Comparison of ENCODE assay signal across 13 cellular contexts in genomic region chr15:85606721-85607120, GRCh38.
A peak's percentile ranks its signal among the peaks of the same experiment; 100 is the strongest.
DNase-seq lines count a peak whose midpoint lies in the region; ATAC-seq lines count a peak whose summit lies in the region.
"Had no signal": no experiment of that assay in that cellular context is flagged by ENCODE, and none has a peak within 500 bp of the region (broad histone marks: within the 10 kb centered on the region; RNA-seq: fewer than 3 reads in every experiment).

No MANE protein-coding gene starts in this region.

- H3K9me3 Mint-ChIP-seq in activated CD4-positive, alpha-beta T cell treated with anti-CD3 and anti-CD28 coated beads for 36 hours (ENCODE audit: low read depth): no peaks in the 10 kb centered on the region

- H3K27me3 Mint-ChIP-seq in activated CD4-positive, alpha-beta T cell treated with anti-CD3 and anti-CD28 coated beads for 36 hours: no peaks in the 10 kb centered on the region
- H3K27me3 Mint-ChIP-seq in T-helper 17 cell: no peaks in the 10 kb centered on the region

- ATAC-seq in activated CD4-positive, alpha-beta T cell treated with anti-CD3 and anti-CD28 coated beads for 36 hours: no peak
- ATAC-seq in T-helper 17 cell (no peak), right cardiac atrium (peak in 1 of 2 donors; percentile 40), GM18502 (IDR thresholded peaks at IDR 0.05; ENCODE audit: poor library complexity, unreplicated experiment) (no peak)

- no peak overlapping the region for H3K4me3 Mint-ChIP-seq in activated CD4-positive, alpha-beta T cell treated with anti-CD3 and anti-CD28 coated beads for 36 hours
- peak overlapping the region; percentile 33 for H3K4me3 Mint-ChIP-seq in T-helper 17 cell

- H3K4me3 ChIP-seq in right cardiac atrium (ENCODE audit: low read length) (no peak overlapping the region), stomach smooth muscle (ENCODE audit: low read length in 2 of 2) (peak overlapping the region in 1 of 2 donors; percentile 20)
- H3K4me3 ChIP-seq: prostate gland, SK-N-MC had no signal

- H3K9me3 ChIP-seq in T-helper 17 cell (ENCODE audit: control insufficient read depth, low read length, poor library complexity, severe bottlenecking): no peaks in the 10 kb centered on the region
- H3K9me3 ChIP-seq in right cardiac atrium (ENCODE audit: control insufficient read depth, low read length): no peaks in the 10 kb centered on the region
- no peaks in the 10 kb centered on the region for H3K9me3 ChIP-seq in stomach smooth muscle (ENCODE audit: control insufficient read depth in 2 of 2, low read length in 2 of 2)
- H3K9me3 ChIP-seq: prostate gland had no signal

- H3K27ac Mint-ChIP-seq in activated CD4-positive, alpha-beta T cell treated with anti-CD3 and anti-CD28 coated beads for 36 hours: peak overlapping the region; percentile 59
- no peak overlapping the region for H3K27ac Mint-ChIP-seq in T-helper 17 cell

- no peak overlapping the region for H3K9ac ChIP-seq in stomach smooth muscle (ENCODE audit: low read length in 2 of 2)

- H3K36me3 ChIP-seq in stomach smooth muscle (ENCODE audit: control insufficient read depth in 2 of 2, insufficient read depth in 2 of 2, low read length in 2 of 2): peaks cover 0 to 3% of the 10 kb centered on the region in 2 donors
- H3K36me3 ChIP-seq: prostate gland had no signal

- CTCF ChIA-PET in activated CD4-positive, alpha-beta T cell treated with anti-CD3 and anti-CD28 coated beads for 36 hours (lab: Charles Lee): interaction anchor here (0.6 to 2.0 kb wide), 3 partner anchors 11 to 125 kb away, joined by 3 to 5 read pairs (median 5); no protein-coding TSS in a partner anchor

- H3K27ac ChIP-seq in right cardiac atrium (ENCODE audit: low read length) (peak overlapping the region; percentile 36), stomach smooth muscle (ENCODE audit: low read length) (peak overlapping the region; percentile 12)

- H3K27me3 ChIP-seq in right cardiac atrium (ENCODE audit: control insufficient read depth, insufficient read depth): no peaks in the 10 kb centered on the region
- no peaks in the 10 kb centered on the region for H3K27me3 ChIP-seq in stomach smooth muscle (ENCODE audit: control insufficient read depth in 1 of 2, insufficient read depth in 2 of 2, low read length in 2 of 2)

- H3K4me1 ChIP-seq in right cardiac atrium (ENCODE audit: control insufficient read depth, insufficient read depth, low read length): peaks cover 9% of the 10 kb centered on the region
- peaks cover 14% of the 10 kb centered on the region for H3K4me1 ChIP-seq in stomach smooth muscle (ENCODE audit: control insufficient read depth, insufficient read depth, low read length)
- H3K4me1 ChIP-seq: prostate gland had no signal

- intact Hi-C loops in activated CD4-positive, alpha-beta T cell treated with anti-CD3 and anti-CD28 coated beads for 36 hours (cut with DNase I, micrococcal nuclease): loop anchor here in 1 of 2 experiments (1.0 kb wide), 1 partner anchor 24 kb away; no protein-coding TSS in a partner anchor
- intact Hi-C loops in right cardiac atrium (cut with DNase I): no loop called here

- H3K4me1 Mint-ChIP-seq in activated CD4-positive, alpha-beta T cell treated with anti-CD3 and anti-CD28 coated beads for 36 hours: peaks cover 29% of the 10 kb centered on the region
- peaks cover 21% of the 10 kb centered on the region for H3K4me1 Mint-ChIP-seq in T-helper 17 cell

- peaks cover 26% of the 10 kb centered on the region for H3K36me3 Mint-ChIP-seq in activated CD4-positive, alpha-beta T cell treated with anti-CD3 and anti-CD28 coated beads for 36 hours (ENCODE audit: low read depth)
- H3K36me3 Mint-ChIP-seq in T-helper 17 cell (ENCODE audit: low read depth): peaks cover 13% of the 10 kb centered on the region

- POLR2A ChIA-PET in activated CD4-positive, alpha-beta T cell treated with anti-CD3 and anti-CD28 coated beads for 36 hours (lab: Charles Lee): interaction anchor here (0.7 to 1.4 kb wide), 4 partner anchors 12 to 164 kb away, joined by 3 to 6 read pairs (median 4); no protein-coding TSS in a partner anchor

- 6% methylated on average over 2 of the region's 2 CpGs for WGBS in right cardiac atrium

- DNase-seq in activated CD4-positive, alpha-beta T cell treated with anti-CD3 and anti-CD28 coated beads for 36 hours: no peak
- DNase-seq in activated CD4-positive, alpha-beta T cell treated with anti-CD3 and anti-CD28 coated beads for 48 hours: no peak
- DNase-seq in T-helper 17 cell (no peak), right cardiac atrium (no peak), DMS53 (lab: John Stamatoyannopoulos, UW) (no peak), NCI-H128 (lab: John Stamatoyannopoulos, UW; ENCODE audit: unreplicated experiment) (no peak)
- DNase-seq: activated effector memory CD4-positive, alpha-beta T cell treated with anti-CD3 and anti-CD28 coated beads, Interleukin-2, amount 50 U/mL, for 16 hours; central memory CD4-positive, alpha-beta T cell; NCI-H2171 had no signal
